In genomic region chr1:2179283-2180013, GRCh38 we compare ENCODE assay signal across 20 cellular contexts. TPM values are rescaled to one million over a fixed set of nuclear protein-coding genes. Genes with fewer than 3 reads are reported as not detected.
A peak's percentile ranks its signal among the peaks of the same experiment; 100 is the strongest.
DNase-seq lines count a peak whose midpoint lies in the region; ATAC-seq and TF ChIP-seq lines count a peak whose summit lies in the region.
"Had no signal": no experiment of that assay in that cellular context is flagged by ENCODE, and none has a peak within 500 bp of the region (broad histone marks: within the 10 kb centered on the region; RNA-seq: fewer than 3 reads in every experiment).

No MANE protein-coding gene starts in this region.

- no peak overlapping the region for H3K4me3 Mint-ChIP-seq in osteocyte (ENCODE audit: unreplicated experiment)
- H3K4me3 Mint-ChIP-seq: activated naive CD8-positive, alpha-beta T cell treated with anti-CD3 and anti-CD28 coated beads, Interleukin-2, amount 10 ng/mL, durations not matched to agents 7 days and 5 days had no signal

- H3K36me3 ChIP-seq in A673 (ENCODE audit: insufficient read depth, low read length, poor library complexity, severe bottlenecking), result no peaks in the 10 kb centered on the region
- H3K36me3 ChIP-seq in esophagus muscularis mucosa, result peaks cover 0 to 22% (median 9%) of the 10 kb centered on the region in 4 donors
- H3K36me3 ChIP-seq: breast epithelium, pancreas had no signal

- TF ChIP-seq CTCF in A673 (conservative IDR thresholded peaks at IDR 0.05; ENCODE audit: low read depth, low read length) (no peak), choroid plexus epithelial cell (conservative IDR thresholded peaks at IDR 0.05; ENCODE audit: low read depth, low read length) (no peak), esophagus muscularis mucosa (IDR thresholded peaks at IDR 0.05) (no peak), osteocyte (IDR thresholded peaks at IDR 0.05) (no peak)

- intact Hi-C loops in A673 (cut with micrococcal nuclease; ENCODE audit: unreplicated experiment) (no loop called here), esophagus muscularis mucosa (cut with DNase I) (no loop called here)

- no peaks in the 10 kb centered on the region for H3K4me1 ChIP-seq in A673 (ENCODE audit: insufficient read depth, low read length, poor library complexity, severe bottlenecking)
- peaks cover 0 to 14% (median 8%) of the 10 kb centered on the region in 4 donors for H3K4me1 ChIP-seq in esophagus muscularis mucosa
- H3K4me1 ChIP-seq: breast epithelium, pancreas had no signal

- CTCF ChIA-PET in A673 (lab: Charles Lee), result no interaction called here

- no TSS peak for BruUV-seq in A673 (replicated peaks; lab: Mats Ljungman, UMichigan)

- no peaks in the 10 kb centered on the region for H3K9me3 Mint-ChIP-seq in osteocyte (ENCODE audit: unreplicated experiment)
- H3K9me3 Mint-ChIP-seq: activated naive CD8-positive, alpha-beta T cell treated with anti-CD3 and anti-CD28 coated beads, Interleukin-2, amount 10 ng/mL, durations not matched to agents 7 days and 5 days had no signal

- H3K27me3 ChIP-seq in A673 (replicated peaks; ENCODE audit: insufficient read depth, low read depth, low read length, poor library complexity) (no peaks in the 10 kb centered on the region), esophagus muscularis mucosa (no peaks in the 10 kb centered on the region)
- H3K27me3 ChIP-seq: breast epithelium, pancreas had no signal

- no peaks in the 10 kb centered on the region for H3K9me3 ChIP-seq in A673 (ENCODE audit: low read depth, low read length, poor library complexity, severe bottlenecking)
- no peaks in the 10 kb centered on the region for H3K9me3 ChIP-seq in esophagus muscularis mucosa
- H3K9me3 ChIP-seq: breast epithelium, pancreas had no signal

- no peak overlapping the region for H3K27ac Mint-ChIP-seq in osteocyte (ENCODE audit: unreplicated experiment)
- H3K27ac Mint-ChIP-seq: activated naive CD8-positive, alpha-beta T cell treated with anti-CD3 and anti-CD28 coated beads, Interleukin-2, amount 10 ng/mL, durations not matched to agents 7 days and 5 days had no signal

- no peak for ATAC-seq in HG03045 (IDR thresholded peaks at IDR 0.05; ENCODE audit: unreplicated experiment)
- ATAC-seq: HepG2, pancreas, SK-N-SH treated with all-trans-retinoic acid at 6 μM for 48 hours had no signal

- H3K27ac ChIP-seq in A673 (ENCODE audit: low read depth, low read length, poor library complexity, severe bottlenecking) (no peak overlapping the region), esophagus muscularis mucosa (replicated peaks in 1 of 4) (no peak overlapping the region)
- H3K27ac ChIP-seq: breast epithelium, pancreas, PC-9 had no signal

- no peak for TF ChIP-seq EP300 in esophagus muscularis mucosa (IDR thresholded peaks at IDR 0.05)

- H3K4me1 Mint-ChIP-seq in osteocyte (ENCODE audit: unreplicated experiment), result peaks cover 8% of the 10 kb centered on the region
- H3K4me1 Mint-ChIP-seq: activated naive CD8-positive, alpha-beta T cell treated with anti-CD3 and anti-CD28 coated beads, Interleukin-2, amount 10 ng/mL, durations not matched to agents 7 days and 5 days had no signal

- DNase-seq in A673 (ENCODE audit: low spot score) (peak; percentile 50), GM03348 (ENCODE audit: low spot score) (peak; percentile 25), NCI-H2171 treated with DMSO at 0.1 percent for 48 hours (lab: John Stamatoyannopoulos, UW) (peak; percentile 61), choroid plexus epithelial cell (ENCODE audit: low read depth) (peak; percentile 14), esophagus muscularis mucosa (ENCODE audit: extremely low spot score) (no peak), osteocyte (ENCODE audit: extremely low spot score, unreplicated experiment) (no peak), CD1c-positive myeloid dendritic cell (ENCODE audit: extremely low spot score) (no peak)
- DNase-seq: activated naive CD8-positive, alpha-beta T cell treated with anti-CD3 and anti-CD28 coated beads, Interleukin-2, amount 10 ng/mL, durations not matched to agents 7 days and 5 days; activated T-cell treated with anti-CD3 and anti-CD28 coated beads, Interleukin-2, amount 50 U/mL, for 48 hours; erythroblast; MM.1S; NCI-H510A; pancreas; PC-9; stimulated activated CD4-positive, alpha-beta T cell treated with anti-CD3 and anti-CD28 coated beads, Interleukin-4, amount 100 ng/mL, for 24 hours; substantia nigra had no signal

- TF ChIP-seq POLR2A in esophagus muscularis mucosa (IDR thresholded peaks at IDR 0.05; ENCODE audit: low read depth), result no peak

- no peaks in the 10 kb centered on the region for H3K27me3 Mint-ChIP-seq in osteocyte (ENCODE audit: unreplicated experiment)
- H3K27me3 Mint-ChIP-seq: activated naive CD8-positive, alpha-beta T cell treated with anti-CD3 and anti-CD28 coated beads, Interleukin-2, amount 10 ng/mL, durations not matched to agents 7 days and 5 days had no signal

- H3K36me3 Mint-ChIP-seq in osteocyte (ENCODE audit: unreplicated experiment), result peaks cover 3% of the 10 kb centered on the region
- H3K36me3 Mint-ChIP-seq: activated naive CD8-positive, alpha-beta T cell treated with anti-CD3 and anti-CD28 coated beads, Interleukin-2, amount 10 ng/mL, durations not matched to agents 7 days and 5 days had no signal

- POLR2A ChIA-PET in A673 (lab: Charles Lee; ENCODE audit: low non-redundant PET), result no interaction called here

- H3K4me3 ChIP-seq in A673 (ENCODE audit: low read depth, low read length, poor library complexity, severe bottlenecking) (no peak overlapping the region), choroid plexus epithelial cell (ENCODE audit: low read depth, low read length) (no peak overlapping the region), esophagus muscularis mucosa (no peak overlapping the region)
- H3K4me3 ChIP-seq: breast epithelium, pancreas, PC-9 had no signal

- WGBS in esophagus muscularis mucosa, result 74% methylated on average over 15 of the region's 28 CpGs

RNA-seq across cellular contexts. Expression of gene FAAP20, which starts 15.1 kb away (rescaled TPM):
- total RNA-seq in A673 (2021), result 114 and 119 TPM in 2 replicates
- total RNA-seq in esophagus muscularis mucosa, result 10 to 100 TPM; 37.9 to 81.7 (median 55.7) TPM
- 85.1 and 90.4 TPM in 2 replicates for total RNA-seq in osteocyte

RNA-seq across cellular contexts. Expression of gene SKI, which starts 48.7 kb away (rescaled TPM):
- total RNA-seq in A673 (2021), result 84.9 and 88.1 TPM in 2 replicates
- total RNA-seq in esophagus muscularis mucosa, result 100 to 1,000 TPM in 2 of 4 donors, 10 to 100 TPM in 2; 70.1 to 190 (median 124) TPM
- 131 and 132 TPM in 2 replicates for total RNA-seq in osteocyte

Comparison
In these comparisons a context has a peak if more than half of its experiments do, and no peak if none do; other contexts are left out.
1. DNase-seq: peak in A673 (single experiment), GM03348 (single experiment), NCI-H2171 treated with DMSO at 0.1 percent for 48 hours (single experiment) and choroid plexus epithelial cell (single experiment); none in esophagus muscularis mucosa (single experiment), osteocyte (single experiment) and CD1c-positive myeloid dendritic cell (single experiment).